ENCODE assay signal across 12 cellular contexts in genomic region chr4:105280338-105280809, GRCh38.
DNase-seq lines count a peak whose midpoint lies in the region; ATAC-seq and TF ChIP-seq lines count a peak whose summit lies in the region.
"Had no signal": no experiment of that assay in that cellular context is flagged by ENCODE, and none has a peak within 500 bp of the region (broad histone marks: within the 10 kb centered on the region; RNA-seq: fewer than 3 reads in every experiment).

No MANE protein-coding gene starts in this region.

- H3K4me1 Mint-ChIP-seq in natural killer cell, result peaks cover 21 to 34% of the 10 kb centered on the region in 2 donors

- TF ChIP-seq EP300 in esophagus muscularis mucosa (IDR thresholded peaks at IDR 0.05), result no peak

- no peaks in the 10 kb centered on the region for H3K79me2 ChIP-seq in PC-3 (ENCODE audit: low read length)

- no peak overlapping the region for H2AFZ ChIP-seq in PC-3 (ENCODE audit: low read length)

- H3K36me3 ChIP-seq in PC-3 (ENCODE audit: low read depth, low read length), result peaks cover 4% of the 10 kb centered on the region
- peaks cover 8 to 13% (median 12%) of the 10 kb centered on the region in 4 donors for H3K36me3 ChIP-seq in esophagus muscularis mucosa

- H3K9ac ChIP-seq in PC-3 (ENCODE audit: low read length), result no peak overlapping the region

- H3K4me3 ChIP-seq in PC-3 (ENCODE audit: low read length) (no peak overlapping the region), esophagus muscularis mucosa (no peak overlapping the region)

- no peaks in the 10 kb centered on the region for H3K27me3 ChIP-seq in PC-3 (ENCODE audit: low read length)
- no peaks in the 10 kb centered on the region for H3K27me3 ChIP-seq in esophagus muscularis mucosa

- H3K9me3 ChIP-seq in PC-3 (ENCODE audit: low read length) (no peaks in the 10 kb centered on the region), esophagus muscularis mucosa (no peaks in the 10 kb centered on the region)

- H3K27ac ChIP-seq in PC-3 (ENCODE audit: low read length) (peak overlapping the region; percentile 59), esophagus muscularis mucosa (replicated peaks in 1 of 4) (peak overlapping the region in 3 of 4 donors; percentile 17 to 40 (median 20))

- TF ChIP-seq POLR2A in esophagus muscularis mucosa (IDR thresholded peaks at IDR 0.05; ENCODE audit: low read depth), result no peak

- BruUV-seq in PC-3 (replicated peaks; lab: Mats Ljungman, UMichigan), result no TSS peak

- H3K9me2 ChIP-seq in PC-3 (replicated peaks; ENCODE audit: low read length), result no peaks in the 10 kb centered on the region

- POLR2A ChIA-PET in PC-3 (lab: Charles Lee; ENCODE audit: unreplicated experiment), result no interaction called here

- TF ChIP-seq CTCF in PC-3 (conservative IDR thresholded peaks at IDR 0.05; ENCODE audit: low read depth, low read length), result no peak
- no peak for TF ChIP-seq CTCF in esophagus muscularis mucosa (IDR thresholded peaks at IDR 0.05)
- TF ChIP-seq CTCF in natural killer cell (IDR thresholded peaks at IDR 0.05), result no peak

- no peaks in the 10 kb centered on the region for H3F3A ChIP-seq in PC-3 (ENCODE audit: low read length, unreplicated experiment)

- intact Hi-C loops in PC-3 (cut with micrococcal nuclease) (no loop called here), esophagus muscularis mucosa (cut with DNase I) (no loop called here), natural killer cell (cut with micrococcal nuclease) (no loop called here)

- H3K4me1 ChIP-seq in PC-3 (ENCODE audit: insufficient read depth, low read length) (peaks cover 6% of the 10 kb centered on the region), esophagus muscularis mucosa (peaks cover 0 to 20% (median 13%) of the 10 kb centered on the region in 4 donors)

- CTCF ChIA-PET in PC-3 (lab: Charles Lee), result no interaction called here

- H3K27me3 Mint-ChIP-seq in natural killer cell (ENCODE audit: low read depth in 2 of 2), result no peaks in the 10 kb centered on the region
- H3K27me3 Mint-ChIP-seq: brain had no signal

- ATAC-seq in PC-3 (peak; percentile 94), natural killer cell (no peak), GM21619 (IDR thresholded peaks at IDR 0.05; ENCODE audit: unreplicated experiment) (no peak)

- H3K9me3 Mint-ChIP-seq in natural killer cell, result no peaks in the 10 kb centered on the region

- peaks cover 15% of the 10 kb centered on the region for H3K36me3 Mint-ChIP-seq in natural killer cell

- no peak overlapping the region for H3K4me2 ChIP-seq in PC-3 (ENCODE audit: low read length)

- DNase-seq in Daoy (ENCODE audit: low read depth) (peak; percentile 63), PC-3 (peak; percentile 62), esophagus muscularis mucosa (ENCODE audit: extremely low spot score) (no peak), natural killer cell (no peak), OCI-M2 (lab: John Stamatoyannopoulos, UW; ENCODE audit: unreplicated experiment) (no peak), GM19238 (ENCODE audit: insufficient read length, low spot score) (no peak)
- DNase-seq in activated CD4-positive, alpha-beta T cell treated with anti-CD3 and anti-CD28 coated beads, Interleukin-2, amount 50 U/mL, for 4 hours, result no peak
- DNase-seq: head of caudate nucleus, Kasumi-1, NCI-H510A had no signal

- H3K4me3 Mint-ChIP-seq in natural killer cell, result no peak overlapping the region
- H3K4me3 Mint-ChIP-seq: brain had no signal

- H4K20me1 ChIP-seq in PC-3 (ENCODE audit: low read length), result no peaks in the 10 kb centered on the region

- peak overlapping the region; percentile 42 to 71 for H3K27ac Mint-ChIP-seq in natural killer cell

Comparison
In these comparisons a context has a peak if more than half of its experiments do, and no peak if none do; other contexts are left out.
1. DNase-seq: peak in Daoy (single experiment) and PC-3 (single experiment); none in esophagus muscularis mucosa (single experiment), natural killer cell (single experiment), OCI-M2 (single experiment), activated CD4-positive, alpha-beta T cell treated with anti-CD3 and anti-CD28 coated beads, Interleukin-2, amount 50 U/mL, for 4 hours (0 of 2) and GM19238 (single experiment).